In genomic region chr2:221334466-221334865, GRCh38 we compare ENCODE assay signal across 27 cellular contexts.
A peak's percentile ranks its signal among the peaks of the same experiment; 100 is the strongest.
DNase-seq lines count a peak whose midpoint lies in the region; ATAC-seq and TF ChIP-seq lines count a peak whose summit lies in the region.
"Had no signal": no experiment of that assay in that cellular context is flagged by ENCODE, and none has a peak within 500 bp of the region (broad histone marks: within the 10 kb centered on the region; RNA-seq: fewer than 3 reads in every experiment).

No MANE protein-coding gene starts in this region.

- no peak for TF ChIP-seq POLR2A in vagina (IDR thresholded peaks at IDR 0.05)

- H3K27me3 ChIP-seq in vagina: no peaks in the 10 kb centered on the region
- H3K27me3 ChIP-seq: BLaER1 treated with 17β-estradiol and CSF1 and Interleukin-3, amounts not matched to agents 10 nM and 100 nM; SJSA1 had no signal

- no peak overlapping the region for H3K4me3 ChIP-seq in vagina
- H3K4me3 ChIP-seq: BLaER1 treated with 17β-estradiol and CSF1 and Interleukin-3, amounts not matched to agents 10 nM and 100 nM; HAP-1; SJSA1 had no signal

- no peak for ATAC-seq in GM19452 (IDR thresholded peaks at IDR 0.05; ENCODE audit: unreplicated experiment)

- no peak overlapping the region for H3K27ac ChIP-seq in vagina
- H3K27ac ChIP-seq: BLaER1 treated with 17β-estradiol and CSF1 and Interleukin-3, amounts not matched to agents 10 nM and 100 nM; SJSA1 had no signal

- no peaks in the 10 kb centered on the region for H3K36me3 ChIP-seq in vagina
- H3K36me3 ChIP-seq: BLaER1 treated with 17β-estradiol and CSF1 and Interleukin-3, amounts not matched to agents 10 nM and 100 nM; HAP-1; SJSA1 had no signal

- H3K4me1 ChIP-seq in vagina: no peaks in the 10 kb centered on the region
- H3K4me1 ChIP-seq: BLaER1 treated with 17β-estradiol and CSF1 and Interleukin-3, amounts not matched to agents 10 nM and 100 nM; HAP-1; SJSA1 had no signal

- H3K9me3 ChIP-seq in vagina: no peaks in the 10 kb centered on the region
- H3K9me3 ChIP-seq: HAP-1, SJSA1 had no signal

- no peak for TF ChIP-seq CTCF in vagina (IDR thresholded peaks at IDR 0.05)

- intact Hi-C loops in vagina (cut with DNase I): no loop called here

- DNase-seq in NCI-H446 treated with DMSO at 0.1 percent for 48 hours (lab: John Stamatoyannopoulos, UW) (peak; percentile 2), NCI-H446 (lab: John Stamatoyannopoulos, UW) (no peak), EH (ENCODE audit: low read depth) (peak; percentile 18), epidermal melanocyte (ENCODE audit: insufficient read length, low spot score) (peak; percentile 43), retina (peak; percentile 13), vagina (ENCODE audit: extremely low spot score in 2 of 2) (no peak)
- DNase-seq: AML-193; CD4-positive, alpha-beta T cell; GOT3; IMR-90; KG1; MM.1S; NCI-H1092; NCI-H1417 treated with DMSO at 0.1 percent for 48 hours; NCI-H1694 treated with DMSO at 0.1 percent for 48 hours; NCI-H2081; NCI-H2171; NCI-H226; NCI-H526; NCI-H82; NK-92 treated with Interleukin-12 subunit alpha and Interleukin-12 subunit beta, amount 100 ng/mL, for 24 hours; Right ventricle myocardium superior; RPMI8226 had no signal

Comparison
In these comparisons a context has a peak if more than half of its experiments do, and no peak if none do; other contexts are left out.
1. DNase-seq: peak in NCI-H446 treated with DMSO at 0.1 percent for 48 hours (single experiment), EH (single experiment), epidermal melanocyte (single experiment) and retina (single experiment); none in NCI-H446 (0 of 2) and vagina (0 of 2).